In genomic region chr2:46847185-46847710, GRCh38 we compare ENCODE assay signal across 8 cellular contexts.
A peak's percentile ranks its signal among the peaks of the same experiment; 100 is the strongest.
DNase-seq lines count a peak whose midpoint lies in the region; ATAC-seq and TF ChIP-seq lines count a peak whose summit lies in the region.

No MANE protein-coding gene starts in this region.

- intact Hi-C loops in psoas muscle (cut with DNase I) = no loop called here

- no peaks in the 10 kb centered on the region for H3K9me3 ChIP-seq in psoas muscle
- H3K9me3 ChIP-seq in effector memory CD4-positive, alpha-beta T cell (ENCODE audit: control insufficient read depth, low read length) = no peaks in the 10 kb centered on the region

- H3K4me1 Mint-ChIP-seq in T-helper 2 cell treated with Interferon-gamma antibody and Interleukin-4, amounts not matched to agents 5 μg/mL and 100 μg/mL, for 36 hours (ENCODE audit: low read depth) = no peaks in the 10 kb centered on the region

- 6 to 15% (median 10%) methylated on average over 12 of the region's 12 CpGs for WGBS in psoas muscle, 3 donors

- DNase-seq in Daoy (ENCODE audit: low read depth) (peak; percentile 90), RPMI7951 (ENCODE audit: low read depth) (peak; percentile 97), fibroblast of villous mesenchyme (ENCODE audit: low read depth) (peak; percentile 96), psoas muscle (peak; percentile 82 to 85)
- DNase-seq in T-helper 2 cell treated with Interferon-gamma antibody and Interleukin-4, amounts not matched to agents 5 μg/mL and 100 μg/mL, for 36 hours (ENCODE audit: low spot score) = no peak
- DNase-seq in effector memory CD4-positive, alpha-beta T cell = no peak
- DNase-seq in activated CD8-positive, alpha-beta memory T cell treated with anti-CD3 and anti-CD28 coated beads, Interleukin-2, amount 50 U/mL, for 48 hours = no peak

- no peaks in the 10 kb centered on the region for H3K9me3 Mint-ChIP-seq in T-helper 2 cell treated with Interferon-gamma antibody and Interleukin-4, amounts not matched to agents 5 μg/mL and 100 μg/mL, for 36 hours

- TF ChIP-seq CTCF in fibroblast of villous mesenchyme (IDR thresholded peaks at IDR 0.05; ENCODE audit: insufficient read depth, low read depth, low read length) (no peak), psoas muscle (IDR thresholded peaks at IDR 0.05) (no peak)

- H3K4me3 ChIP-seq in fibroblast of villous mesenchyme (ENCODE audit: low read depth, low read length) (no peak overlapping the region), psoas muscle (no peak overlapping the region)
- H3K4me3 ChIP-seq in effector memory CD4-positive, alpha-beta T cell (ENCODE audit: insufficient read depth, low read depth, low read length, poor library complexity, severe bottlenecking) = no peak overlapping the region

- ATAC-seq in psoas muscle = peak; percentile 47 to 75 (median 67)
- ATAC-seq in GM18502 (IDR thresholded peaks at IDR 0.05; ENCODE audit: poor library complexity, unreplicated experiment) = no peak

- no peak overlapping the region for H3K4me3 Mint-ChIP-seq in T-helper 2 cell treated with Interferon-gamma antibody and Interleukin-4, amounts not matched to agents 5 μg/mL and 100 μg/mL, for 36 hours

- H3K27ac Mint-ChIP-seq in T-helper 2 cell treated with Interferon-gamma antibody and Interleukin-4, amounts not matched to agents 5 μg/mL and 100 μg/mL, for 36 hours = no peak overlapping the region

- no peaks in the 10 kb centered on the region for H3K36me3 ChIP-seq in psoas muscle (ENCODE audit: insufficient read depth in 1 of 2, low read depth in 1 of 2)
- H3K36me3 ChIP-seq in effector memory CD4-positive, alpha-beta T cell (ENCODE audit: control insufficient read depth, insufficient read depth, low read length) = no peaks in the 10 kb centered on the region

- H3K27ac ChIP-seq in psoas muscle = peak overlapping the region; percentile 78
- no peak overlapping the region for H3K27ac ChIP-seq in effector memory CD4-positive, alpha-beta T cell (ENCODE audit: insufficient read depth, low read length, poor library complexity, severe bottlenecking)

- H3K27me3 ChIP-seq in psoas muscle (ENCODE audit: insufficient read depth in 3 of 3, low read length in 2 of 3) = no peaks in the 10 kb centered on the region
- H3K27me3 ChIP-seq in effector memory CD4-positive, alpha-beta T cell (replicated peaks; ENCODE audit: control insufficient read depth, insufficient read depth, low read length, poor library complexity, severe bottlenecking) = no peaks in the 10 kb centered on the region

- H3K4me1 ChIP-seq in psoas muscle = peaks cover 61% of the 10 kb centered on the region
- no peaks in the 10 kb centered on the region for H3K4me1 ChIP-seq in effector memory CD4-positive, alpha-beta T cell (ENCODE audit: control insufficient read depth, insufficient read depth, low read length, poor library complexity, severe bottlenecking)

- H3K27me3 Mint-ChIP-seq in T-helper 2 cell treated with Interferon-gamma antibody and Interleukin-4, amounts not matched to agents 5 μg/mL and 100 μg/mL, for 36 hours (ENCODE audit: low read depth) = peaks cover 15% of the 10 kb centered on the region

- H3K36me3 Mint-ChIP-seq in T-helper 2 cell treated with Interferon-gamma antibody and Interleukin-4, amounts not matched to agents 5 μg/mL and 100 μg/mL, for 36 hours (ENCODE audit: low read depth) = no peaks in the 10 kb centered on the region

Comparison
In these comparisons a context has a peak if more than half of its experiments do, and no peak if none do; other contexts are left out.
1. DNase-seq: peak in Daoy (single experiment), RPMI7951 (single experiment), fibroblast of villous mesenchyme (single experiment) and psoas muscle (2 of 2); none in T-helper 2 cell treated with Interferon-gamma antibody and Interleukin-4, amounts not matched to agents 5 μg/mL and 100 μg/mL, for 36 hours (single experiment), effector memory CD4-positive, alpha-beta T cell (0 of 3) and activated CD8-positive, alpha-beta memory T cell treated with anti-CD3 and anti-CD28 coated beads, Interleukin-2, amount 50 U/mL, for 48 hours (single experiment).